Comparison of ENCODE assay signal across 8 cellular contexts in the genomic region with DNA sequence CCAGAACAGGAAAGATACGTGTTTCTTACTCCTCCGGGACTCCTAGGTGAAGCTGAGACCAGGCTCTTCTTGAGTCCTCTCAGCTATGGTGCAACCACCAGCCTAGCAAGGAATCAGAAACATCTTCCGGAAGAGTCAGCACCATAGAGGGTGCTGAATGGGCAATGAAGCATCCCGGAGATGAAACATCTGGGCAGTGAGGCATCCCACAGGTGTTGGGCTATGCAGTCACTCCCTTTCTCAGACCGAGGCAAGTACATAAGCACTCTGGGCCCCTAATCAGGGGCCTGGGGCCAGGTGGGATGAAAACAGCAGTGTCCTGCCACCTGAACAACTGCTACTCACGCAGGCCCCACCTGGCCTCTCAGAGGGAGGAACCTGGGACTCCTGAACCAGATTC. TPM values are rescaled to one million over a fixed set of nuclear protein-coding genes. Genes with fewer than 3 reads are reported as not detected.
DNase-seq lines count a peak whose midpoint lies in the region; ATAC-seq and TF ChIP-seq lines count a peak whose summit lies in the region.

No MANE protein-coding gene starts in this region.

- H3K4me1 Mint-ChIP-seq in activated CD8-positive, alpha-beta memory T cell treated with anti-CD3 and anti-CD28 coated beads, Interleukin-2, amount 10 ng/mL, durations not matched to agents 7 days and 5 days: peaks cover 53% of the 10 kb centered on the region

- H3K27me3 ChIP-seq in ascending aorta (no peaks in the 10 kb centered on the region), lower lobe of right lung (ENCODE audit: low read depth) (no peaks in the 10 kb centered on the region)

- peaks cover 13% of the 10 kb centered on the region for H3K36me3 Mint-ChIP-seq in activated CD8-positive, alpha-beta memory T cell treated with anti-CD3 and anti-CD28 coated beads, Interleukin-2, amount 10 ng/mL, durations not matched to agents 7 days and 5 days

- H3K9me3 ChIP-seq in ascending aorta (no peaks in the 10 kb centered on the region), lower lobe of right lung (no peaks in the 10 kb centered on the region)

- H3K4me3 ChIP-seq in ascending aorta (peak overlapping the region; percentile 97 to 99), lower lobe of right lung (peak overlapping the region; percentile 96)

- H3K4me1 ChIP-seq in ascending aorta: peaks cover 20 to 28% of the 10 kb centered on the region in 2 donors
- H3K4me1 ChIP-seq in lower lobe of right lung: peaks cover 38% of the 10 kb centered on the region

- no peaks in the 10 kb centered on the region for H3K9me3 Mint-ChIP-seq in activated CD8-positive, alpha-beta memory T cell treated with anti-CD3 and anti-CD28 coated beads, Interleukin-2, amount 10 ng/mL, durations not matched to agents 7 days and 5 days (ENCODE audit: low read depth)

- CTCF ChIA-PET in activated CD8-positive, alpha-beta memory T cell treated with anti-CD3 and anti-CD28 coated beads, Interleukin-2, amount 10 ng/mL, durations not matched to agents 7 days and 5 days (lab: Charles Lee): interaction anchor here (0.8 to 7.0 kb wide), 7 partner anchors 8 to 71 kb away, joined by 3 to 82 read pairs (median 18); a partner anchor contains a TSS

- peak overlapping the region; percentile 41 for H3K27ac Mint-ChIP-seq in activated CD8-positive, alpha-beta memory T cell treated with anti-CD3 and anti-CD28 coated beads, Interleukin-2, amount 10 ng/mL, durations not matched to agents 7 days and 5 days

- H3K27me3 Mint-ChIP-seq in activated CD8-positive, alpha-beta memory T cell treated with anti-CD3 and anti-CD28 coated beads, Interleukin-2, amount 10 ng/mL, durations not matched to agents 7 days and 5 days: no peaks in the 10 kb centered on the region

- DNase-seq in activated CD8-positive, alpha-beta memory T cell treated with anti-CD3 and anti-CD28 coated beads, Interleukin-2, amount 10 ng/mL, durations not matched to agents 7 days and 5 days: no peak
- DNase-seq in activated CD8-positive, alpha-beta memory T cell treated with anti-CD3 and anti-CD28 coated beads, Interleukin-2, amount 50 U/mL, for 4 hours: no peak
- DNase-seq in ascending aorta (ENCODE audit: low spot score in 2 of 2) (no peak), lower lobe of right lung (peak; percentile 28), NCI-H187 (lab: John Stamatoyannopoulos, UW) (no peak), Ammon's horn (ENCODE audit: low spot score) (no peak)

- ATAC-seq in activated CD8-positive, alpha-beta memory T cell treated with anti-CD3 and anti-CD28 coated beads, Interleukin-2, amount 10 ng/mL, durations not matched to agents 7 days and 5 days: no peak
- peak; percentile 25 for ATAC-seq in HG03196 (IDR thresholded peaks at IDR 0.05; ENCODE audit: unreplicated experiment)
- no peak for ATAC-seq in lower lobe of right lung
- no peak for ATAC-seq in HG02884 (IDR thresholded peaks at IDR 0.05; ENCODE audit: unreplicated experiment)

- TF ChIP-seq CTCF in ascending aorta (IDR thresholded peaks at IDR 0.05): no peak
- TF ChIP-seq CTCF in lower lobe of right lung (IDR thresholded peaks at IDR 0.05): no peak

- intact Hi-C loops in ascending aorta (cut with DNase I) (no loop called here), lower lobe of right lung (cut with DNase I) (no loop called here)

- H3K36me3 ChIP-seq in ascending aorta (peaks cover 3 to 9% of the 10 kb centered on the region in 2 donors), lower lobe of right lung (peaks cover 10% of the 10 kb centered on the region)

- peak overlapping the region; percentile 61 for H3K4me3 Mint-ChIP-seq in activated CD8-positive, alpha-beta memory T cell treated with anti-CD3 and anti-CD28 coated beads, Interleukin-2, amount 10 ng/mL, durations not matched to agents 7 days and 5 days

- H3K27ac ChIP-seq in ascending aorta (no peak overlapping the region), lower lobe of right lung (peak overlapping the region; percentile 7)

RNA-seq across cellular contexts. Expression of a gene that starts 1.4 kb away (rescaled TPM):
- 10 to 100 TPM; 54.0 to 75.8 TPM for total RNA-seq in activated CD8-positive, alpha-beta memory T cell treated with anti-CD3 and anti-CD28 coated beads, Interleukin-2, amount 10 ng/mL, durations not matched to agents 7 days and 5 days
- total RNA-seq in ascending aorta: 27.8 TPM
- 37.2 TPM for total RNA-seq in lower lobe of right lung

RNA-seq across cellular contexts. Expression of a gene that starts 16.8 kb away (rescaled TPM):
- total RNA-seq in activated CD8-positive, alpha-beta memory T cell treated with anti-CD3 and anti-CD28 coated beads, Interleukin-2, amount 10 ng/mL, durations not matched to agents 7 days and 5 days: 100 to 1,000 TPM; 101 to 152 TPM
- 196 TPM for total RNA-seq in ascending aorta
- total RNA-seq in lower lobe of right lung: 102 TPM

RNA-seq across cellular contexts. Expression of a gene that starts 24.9 kb away (rescaled TPM):
- total RNA-seq in activated CD8-positive, alpha-beta memory T cell treated with anti-CD3 and anti-CD28 coated beads, Interleukin-2, amount 10 ng/mL, durations not matched to agents 7 days and 5 days: 10 to 100 TPM; 10.0 to 10.1 TPM
- 72.3 TPM for total RNA-seq in ascending aorta
- total RNA-seq in lower lobe of right lung: 5.7 TPM

RNA-seq across cellular contexts. Expression of a gene that starts 27.3 kb away (rescaled TPM):
- 10 to 100 TPM; 21.3 to 33.5 TPM for total RNA-seq in activated CD8-positive, alpha-beta memory T cell treated with anti-CD3 and anti-CD28 coated beads, Interleukin-2, amount 10 ng/mL, durations not matched to agents 7 days and 5 days
- total RNA-seq in ascending aorta (14.4 TPM), lower lobe of right lung (29.3 TPM)

RNA-seq across cellular contexts. Expression of a gene that starts 40.2 kb away (rescaled TPM):
- 10 to 100 TPM; 14.4 to 35.4 TPM for total RNA-seq in activated CD8-positive, alpha-beta memory T cell treated with anti-CD3 and anti-CD28 coated beads, Interleukin-2, amount 10 ng/mL, durations not matched to agents 7 days and 5 days
- total RNA-seq in ascending aorta (not detected), lower lobe of right lung (4.7 TPM)
